ENCODE assay signal across 15 cellular contexts in the genomic region with DNA sequence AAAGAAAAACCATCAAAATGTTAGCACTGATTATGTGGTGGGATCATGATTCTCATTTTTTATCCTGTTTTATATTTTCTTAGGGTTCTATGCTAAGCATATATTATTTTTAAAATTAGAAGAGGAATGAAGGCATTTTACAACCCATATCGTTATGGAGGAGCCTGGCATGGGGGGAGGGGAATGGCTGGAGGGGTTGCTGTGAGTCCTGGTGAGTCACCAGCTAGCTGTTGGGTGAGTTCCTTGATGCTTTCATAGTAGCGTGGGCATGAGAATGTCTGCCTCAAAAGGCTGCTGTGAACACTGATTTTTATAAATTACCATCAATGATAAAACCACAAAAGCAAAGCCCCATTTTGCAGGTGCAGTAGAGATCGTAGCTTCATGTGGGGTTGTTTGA. TPM values are rescaled to one million over a fixed set of nuclear protein-coding genes. Genes with fewer than 3 reads are reported as not detected.
DNase-seq lines count a peak whose midpoint lies in the region; ATAC-seq, FAIRE-seq and TF ChIP-seq lines count a peak whose summit lies in the region.
"Had no signal": no experiment of that assay in that cellular context is flagged by ENCODE, and none has a peak within 500 bp of the region (broad histone marks: within the 10 kb centered on the region; RNA-seq: fewer than 3 reads in every experiment).

No MANE protein-coding gene starts in this region.

- peak overlapping the region; percentile 62; the same call in 1 of the 2 replicates for H3K4ac ChIP-seq in IMR-90 (ENCODE audit: low read depth, low read length)

- intact Hi-C loops in IMR-90 (cut with micrococcal nuclease), result no loop called here

- H3K9ac ChIP-seq in IMR-90 (ENCODE audit: low read depth, low read length), result no peak overlapping the region

- H3K18ac ChIP-seq in IMR-90 (ENCODE audit: low read depth, low read length), result no peak overlapping the region

- ATAC-seq in IMR-90 (ENCODE audit: low read depth), result peak; percentile 86
- no peak for ATAC-seq in GM19455 (IDR thresholded peaks at IDR 0.05; ENCODE audit: unreplicated experiment)
- ATAC-seq: activated T-cell treated with anti-CD3 and anti-CD28 coated beads, Interleukin-2, amount 50 U/mL, for 4 hours; gastroesophageal sphincter had no signal

- H3K36me3 ChIP-seq in IMR-90 (ENCODE audit: control insufficient read depth, insufficient read depth, low read length), result peaks cover 30% of the 10 kb centered on the region
- no peaks in the 10 kb centered on the region for H3K36me3 ChIP-seq in bronchial epithelial cell (ENCODE audit: control insufficient read depth, insufficient read depth, low read length)
- H3K36me3 ChIP-seq: HAP-1 had no signal

- H3K23ac ChIP-seq in IMR-90 (ENCODE audit: low read depth, low read length), result no peak overlapping the region

- H3K4me1 ChIP-seq in IMR-90 (ENCODE audit: control insufficient read depth, insufficient read depth, low read length), result peaks cover 9% of the 10 kb centered on the region
- H3K4me1 ChIP-seq: HAP-1 had no signal

- H2BK5ac ChIP-seq in IMR-90 (ENCODE audit: low read depth, low read length, poor library complexity, severe bottlenecking), result no peak overlapping the region

- H3K14ac ChIP-seq in IMR-90 (replicated peaks; ENCODE audit: low read depth, low read length), result 0 out of 2 replicates have a peak overlapping the region, but pooled peaks have one; percentile 24

- H3K27ac ChIP-seq in IMR-90 (ENCODE audit: insufficient read depth, low read length), result no peak overlapping the region
- H3K27ac ChIP-seq: gastroesophageal sphincter, suprapubic skin, WERI-Rb-1 had no signal

- H4K5ac ChIP-seq in IMR-90 (ENCODE audit: low read depth, low read length), result no peak overlapping the region

- H2BK15ac ChIP-seq in IMR-90 (ENCODE audit: low read depth, low read length), result no peak overlapping the region

- BruUV-seq in IMR-90 (replicated peaks; lab: Mats Ljungman, UMichigan), result no TSS peak

- dilution Hi-C loops in IMR-90 (cut with HindIII; ENCODE audit: low sequenced_read_pairs, unreplicated experiment), result no loop called here

- no peak overlapping the region for H2AK9ac ChIP-seq in IMR-90 (replicated peaks; ENCODE audit: low read depth, low read length, poor library complexity)

- no peak overlapping the region for H2BK120ac ChIP-seq in IMR-90 (ENCODE audit: low read depth, low read length)

- DNase-seq in AG08396 (ENCODE audit: low spot score), result peak; percentile 76
- peak; percentile 86 for DNase-seq in IMR-90
- DNase-seq in bronchial epithelial cell (ENCODE audit: low read depth), result peak; percentile 70
- peak; percentile 71 for DNase-seq in kidney tubule cell (ENCODE audit: low spot score)
- DNase-seq in SHP77 treated with DMSO at 0.1 percent for 48 hours (lab: John Stamatoyannopoulos, UW), result no peak
- no peak for DNase-seq in NCI-H128 (lab: John Stamatoyannopoulos, UW; ENCODE audit: unreplicated experiment)
- DNase-seq in NOMO-1 (lab: John Stamatoyannopoulos, UW; ENCODE audit: unreplicated experiment in 2 of 2), result no peak
- DNase-seq: activated T-cell treated with anti-CD3 and anti-CD28 coated beads, Interleukin-2, amount 50 U/mL, for 4 hours; KG1; WERI-Rb-1 had no signal

- H3K4me3 ChIP-seq in IMR-90 (ENCODE audit: insufficient read depth, low read depth, low read length) (no peak overlapping the region), bronchial epithelial cell (ENCODE audit: low read depth, low read length) (no peak overlapping the region)
- H3K4me3 ChIP-seq: gastroesophageal sphincter, HAP-1, lung, suprapubic skin had no signal

- POLR2A ChIA-PET in IMR-90 (lab: Charles Lee; ENCODE audit: unreplicated experiment), result no interaction called here

- TF ChIP-seq CTCF in IMR-90 (conservative IDR thresholded peaks at IDR 0.05; ENCODE audit: low read depth, low read length) (no peak), bronchial epithelial cell (IDR thresholded peaks at IDR 0.05; ENCODE audit: insufficient read depth, low read length, severe bottlenecking) (no peak)

- no peak overlapping the region for H3K56ac ChIP-seq in IMR-90 (ENCODE audit: extremely low read depth, insufficient read depth, low read length)

- no peak overlapping the region for H3K4me2 ChIP-seq in IMR-90 (ENCODE audit: low read depth, low read length)

- FAIRE-seq in bronchial epithelial cell (lab: Jason Lieb, UNC), result no peak

- in situ Hi-C loops in IMR-90 (cut with MboI; ENCODE audit: low sequenced_read_pairs), result no loop called here

- CTCF ChIA-PET in IMR-90 (lab: Yijun Ruan, JAX), result interaction anchor here (1.0 kb wide), 1 partner anchor 644 kb away, joined by 3 read pairs; no protein-coding TSS in a partner anchor

- no peaks in the 10 kb centered on the region for H3K27me3 ChIP-seq in IMR-90 (ENCODE audit: control insufficient read depth, insufficient read depth, low read length)
- H3K27me3 ChIP-seq in bronchial epithelial cell (ENCODE audit: control insufficient read depth, insufficient read depth, low read length), result peaks cover 18% of the 10 kb centered on the region
- H3K27me3 ChIP-seq: gastroesophageal sphincter, suprapubic skin had no signal

- TF ChIP-seq POLR2A in IMR-90 (IDR thresholded peaks at IDR 0.05; ENCODE audit: low read depth, low read length), result no peak

- peaks cover 12% of the 10 kb centered on the region for H3K9me1 ChIP-seq in IMR-90 (ENCODE audit: insufficient read depth, low read length)

- no peak overlapping the region for H2BK20ac ChIP-seq in IMR-90 (ENCODE audit: low read depth, low read length)

- peaks cover 9 to 38% of the 10 kb centered on the region in 2 experiments; a peak in 2 of 4 replicates for H3K79me1 ChIP-seq in IMR-90 (ENCODE audit: low read depth in 1 of 2, low read length in 2 of 2)

- peak overlapping the region; percentile 46 for H2AFZ ChIP-seq in IMR-90 (replicated peaks; ENCODE audit: low read length, poor library complexity)

- no peak overlapping the region for H4K91ac ChIP-seq in IMR-90 (ENCODE audit: insufficient read depth, low read depth, low read length)

- WGBS in IMR-90 (ENCODE audit: extremely low coverage in 2 of 2, insufficient read length in 1 of 2), 2 experiments, result no CpG with 5 or more reads among the region's 3 CpGs

- no peak overlapping the region for H4K8ac ChIP-seq in IMR-90 (ENCODE audit: low read depth in 2 of 2, low read length in 2 of 2)

- no peak overlapping the region for H2AK5ac ChIP-seq in IMR-90 (ENCODE audit: low read depth, low read length)

- no peaks in the 10 kb centered on the region for H3K9me3 ChIP-seq in IMR-90 (ENCODE audit: control insufficient read depth, insufficient read depth, low read length)
- H3K9me3 ChIP-seq: gastroesophageal sphincter, HAP-1, suprapubic skin had no signal

- no peak; the same call in 1 of the 2 replicates for TF ChIP-seq RAD21 in IMR-90 (IDR thresholded peaks at IDR 0.05; ENCODE audit: low read length)

- no peaks in the 10 kb centered on the region for H4K20me1 ChIP-seq in IMR-90 (ENCODE audit: insufficient read depth, low read length)

TF ChIP-seq in IMR-90, 13 proteins besides CTCF, POLR2A, EP300 and RAD21:
- TF ChIP-seq, protein P1, sequence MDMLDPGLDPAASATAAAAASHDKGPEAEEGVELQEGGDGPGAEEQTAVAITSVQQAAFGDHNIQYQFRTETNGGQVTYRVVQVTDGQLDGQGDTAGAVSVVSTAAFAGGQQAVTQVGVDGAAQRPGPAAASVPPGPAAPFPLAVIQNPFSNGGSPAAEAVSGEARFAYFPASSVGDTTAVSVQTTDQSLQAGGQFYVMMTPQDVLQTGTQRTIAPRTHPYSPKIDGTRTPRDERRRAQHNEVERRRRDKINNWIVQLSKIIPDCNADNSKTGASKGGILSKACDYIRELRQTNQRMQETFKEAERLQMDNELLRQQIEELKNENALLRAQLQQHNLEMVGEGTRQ (IDR thresholded peaks at IDR 0.05; ENCODE audit: low read depth, low read length), result no peak
- 0 out of 2 replicates have a peak, but pooled peaks have one; percentile 25 for TF ChIP-seq MAZ (IDR thresholded peaks at IDR 0.05; ENCODE audit: borderline replicate concordance, low read depth, low read length)
- no peak for TF ChIP-seq RFX5 (IDR thresholded peaks at IDR 0.05; ENCODE audit: low read depth, low read length)
- peak; percentile 86 for TF ChIP-seq FOS (IDR thresholded peaks at IDR 0.05; ENCODE audit: low read depth, low read length)
- TF ChIP-seq MXI1 (IDR thresholded peaks at IDR 0.05; ENCODE audit: borderline replicate concordance, low read depth, low read length), result no peak
- no peak for TF ChIP-seq CHD1 (IDR thresholded peaks at IDR 0.05; ENCODE audit: low read depth, low read length)
- TF ChIP-seq RCOR1 (IDR thresholded peaks at IDR 0.05; ENCODE audit: insufficient replicate concordance, low read length), result peak; percentile 68
- TF ChIP-seq BHLHE40 (IDR thresholded peaks at IDR 0.05; ENCODE audit: low read depth, low read length), result peak; percentile 39; the same call in 1 of the 2 replicates
- TF ChIP-seq CEBPB (IDR thresholded peaks at IDR 0.05; ENCODE audit: low read depth, low read length), result no peak

RNA-seq across cellular contexts. Expression of a gene that starts 46.9 kb away (rescaled TPM):
- total RNA-seq in IMR-90 (2012; rRNA removed) (6.3 and 6.9 TPM in 2 replicates), bronchial epithelial cell (0.64 and 1.1 TPM in 2 replicates)
- polyA plus RNA-seq in IMR-90 (2012; rRNA removed), result 10.8 and 13.5 TPM in 2 replicates
- 7.1 and 15.4 TPM in 2 replicates for polyA plus RNA-seq in IMR-90 (2012; cell fraction: cytosol; rRNA removed)
- polyA plus RNA-seq in IMR-90 (2012; cell fraction: nucleus; rRNA removed; ENCODE audit: low replicate concordance), result 10.9 and 23.2 TPM in 2 replicates

Comparison
In these comparisons a context has a peak if more than half of its experiments do, and no peak if none do; other contexts are left out.
1. DNase-seq: peak in AG08396 (single experiment), IMR-90 (single experiment), bronchial epithelial cell (single experiment) and kidney tubule cell (single experiment); none in SHP77 treated with DMSO at 0.1 percent for 48 hours (single experiment), NCI-H128 (single experiment) and NOMO-1 (0 of 2).